Comparison of ENCODE assay signal across 2 cellular contexts in genomic region chr17:5700791-5701190, GRCh38.
A peak's percentile ranks its signal among the peaks of the same experiment; 100 is the strongest.
TF ChIP-seq lines count a peak whose summit lies in the region.

No MANE protein-coding gene starts in this region.

TF ChIP-seq in GM23338, 12 proteins besides CTCF, POLR2A, EP300 and RAD21:
- TF ChIP-seq EZH2phosphoT487 (IDR thresholded peaks at IDR 0.05; ENCODE audit: unreplicated experiment) (no peak), JUNB (IDR thresholded peaks at IDR 0.05; ENCODE audit: unreplicated experiment) (no peak), ZNF114 (CRISPR knock-in tag; IDR thresholded peaks at IDR 0.05) (no peak), EZH2 (IDR thresholded peaks at IDR 0.05; ENCODE audit: low read depth, unreplicated experiment) (no peak), CREB1 (CRISPR knock-in tag; IDR thresholded peaks at IDR 0.05; ENCODE audit: low read depth) (no peak), ZNF331 (CRISPR knock-in tag; IDR thresholded peaks at IDR 0.05; ENCODE audit: low read depth) (no peak), STAT1 (IDR thresholded peaks at IDR 0.05; ENCODE audit: unreplicated experiment) (no peak), POLR2AphosphoS5 (IDR thresholded peaks at IDR 0.05; ENCODE audit: low read depth) (no peak), ZNF462 (CRISPR knock-in tag; IDR thresholded peaks at IDR 0.05) (no peak), NANOG (IDR thresholded peaks at IDR 0.05; ENCODE audit: borderline replicate concordance) (no peak)
- TF ChIP-seq, protein P1, sequence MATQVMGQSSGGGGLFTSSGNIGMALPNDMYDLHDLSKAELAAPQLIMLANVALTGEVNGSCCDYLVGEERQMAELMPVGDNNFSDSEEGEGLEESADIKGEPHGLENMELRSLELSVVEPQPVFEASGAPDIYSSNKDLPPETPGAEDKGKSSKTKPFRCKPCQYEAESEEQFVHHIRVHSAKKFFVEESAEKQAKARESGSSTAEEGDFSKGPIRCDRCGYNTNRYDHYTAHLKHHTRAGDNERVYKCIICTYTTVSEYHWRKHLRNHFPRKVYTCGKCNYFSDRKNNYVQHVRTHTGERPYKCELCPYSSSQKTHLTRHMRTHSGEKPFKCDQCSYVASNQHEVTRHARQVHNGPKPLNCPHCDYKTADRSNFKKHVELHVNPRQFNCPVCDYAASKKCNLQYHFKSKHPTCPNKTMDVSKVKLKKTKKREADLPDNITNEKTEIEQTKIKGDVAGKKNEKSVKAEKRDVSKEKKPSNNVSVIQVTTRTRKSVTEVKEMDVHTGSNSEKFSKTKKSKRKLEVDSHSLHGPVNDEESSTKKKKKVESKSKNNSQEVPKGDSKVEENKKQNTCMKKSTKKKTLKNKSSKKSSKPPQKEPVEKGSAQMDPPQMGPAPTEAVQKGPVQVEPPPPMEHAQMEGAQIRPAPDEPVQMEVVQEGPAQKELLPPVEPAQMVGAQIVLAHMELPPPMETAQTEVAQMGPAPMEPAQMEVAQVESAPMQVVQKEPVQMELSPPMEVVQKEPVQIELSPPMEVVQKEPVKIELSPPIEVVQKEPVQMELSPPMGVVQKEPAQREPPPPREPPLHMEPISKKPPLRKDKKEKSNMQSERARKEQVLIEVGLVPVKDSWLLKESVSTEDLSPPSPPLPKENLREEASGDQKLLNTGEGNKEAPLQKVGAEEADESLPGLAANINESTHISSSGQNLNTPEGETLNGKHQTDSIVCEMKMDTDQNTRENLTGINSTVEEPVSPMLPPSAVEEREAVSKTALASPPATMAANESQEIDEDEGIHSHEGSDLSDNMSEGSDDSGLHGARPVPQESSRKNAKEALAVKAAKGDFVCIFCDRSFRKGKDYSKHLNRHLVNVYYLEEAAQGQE (IDR thresholded peaks at IDR 0.05; ENCODE audit: unreplicated experiment), result no peak

TF ChIP-seq in H1, 55 proteins besides CTCF, POLR2A, EP300 and RAD21:
- TF ChIP-seq TAF7 (optimal IDR thresholded peaks at IDR 0.05; ENCODE audit: borderline replicate concordance, low read depth, low read length) (no peak), SP1 (IDR thresholded peaks at IDR 0.05; ENCODE audit: low read depth, low read length) (no peak), POU5F1 (IDR thresholded peaks at IDR 0.05; ENCODE audit: low read depth, low read length) (no peak), USF2 (IDR thresholded peaks at IDR 0.05; ENCODE audit: low read length) (no peak), GABPA (IDR thresholded peaks at IDR 0.05; ENCODE audit: borderline replicate concordance, insufficient read depth, low read length) (no peak), KDM5A (IDR thresholded peaks at IDR 0.05; ENCODE audit: low read length) (no peak), SP4 (IDR thresholded peaks at IDR 0.05; ENCODE audit: low read length) (no peak), RBBP5 (IDR thresholded peaks at IDR 0.05; ENCODE audit: borderline replicate concordance, low read depth, low read length) (0 out of 2 replicates have a peak, but pooled peaks have one; percentile 22), RFX5 (IDR thresholded peaks at IDR 0.05; ENCODE audit: borderline replicate concordance, low read depth, low read length) (no peak), MAFK (IDR thresholded peaks at IDR 0.05; ENCODE audit: low read depth, low read length) (no peak), HDAC2 (IDR thresholded peaks at IDR 0.05; ENCODE audit: borderline replicate concordance in 1 of 2, low read depth in 2 of 2, low read length in 2 of 2) (no peak), EGR1 (IDR thresholded peaks at IDR 0.05; ENCODE audit: borderline replicate concordance, low read depth, low read length) (no peak), BCL11A (IDR thresholded peaks at IDR 0.05; ENCODE audit: low read depth in 2 of 2, low read length in 2 of 2) (no peak), RNF2 (IDR thresholded peaks at IDR 0.05; ENCODE audit: borderline replicate concordance, low read depth, low read length, missing control alignments, poor library complexity, severe bottlenecking) (no peak), SIN3A (conservative IDR thresholded peaks at IDR 0.05 in 1 of 2, IDR thresholded peaks at IDR 0.05 in 1 of 2; ENCODE audit: low read depth in 1 of 2, low read length in 2 of 2) (no peak), CREB1 (IDR thresholded peaks at IDR 0.05) (no peak)
- TF ChIP-seq, protein P2, sequence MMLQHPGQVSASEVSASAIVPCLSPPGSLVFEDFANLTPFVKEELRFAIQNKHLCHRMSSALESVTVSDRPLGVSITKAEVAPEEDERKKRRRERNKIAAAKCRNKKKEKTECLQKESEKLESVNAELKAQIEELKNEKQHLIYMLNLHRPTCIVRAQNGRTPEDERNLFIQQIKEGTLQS (IDR thresholded peaks at IDR 0.05; ENCODE audit: insufficient read depth, low read depth, low read length), result no peak
- TF ChIP-seq, protein P3, sequence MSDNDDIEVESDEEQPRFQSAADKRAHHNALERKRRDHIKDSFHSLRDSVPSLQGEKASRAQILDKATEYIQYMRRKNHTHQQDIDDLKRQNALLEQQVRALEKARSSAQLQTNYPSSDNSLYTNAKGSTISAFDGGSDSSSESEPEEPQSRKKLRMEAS (IDR thresholded peaks at IDR 0.05), result peak; percentile 50; the same call in 1 of the 2 replicates
